ENCODE assay signal across 11 cellular contexts in genomic region chr12:94326727-94327126, GRCh38.
DNase-seq lines count a peak whose midpoint lies in the region; TF ChIP-seq lines count a peak whose summit lies in the region.
"Had no signal": no experiment of that assay in that cellular context is flagged by ENCODE, and none has a peak within 500 bp of the region (broad histone marks: within the 10 kb centered on the region; RNA-seq: fewer than 3 reads in every experiment).

No MANE protein-coding gene starts in this region.

- H3K36me3 ChIP-seq in neural progenitor cell: peaks cover 9% of the 10 kb centered on the region

- peaks cover 24% of the 10 kb centered on the region for H3K4me1 Mint-ChIP-seq in T-helper 2 cell treated with Interferon-gamma antibody and Interleukin-4, amounts not matched to agents 5 μg/mL and 100 μg/mL, for 36 hours (ENCODE audit: low read depth)
- H3K4me1 Mint-ChIP-seq in neural progenitor cell: peaks cover 2% of the 10 kb centered on the region
- H3K4me1 Mint-ChIP-seq: nephron had no signal

- no peak overlapping the region for H3K27ac Mint-ChIP-seq in T-helper 2 cell treated with Interferon-gamma antibody and Interleukin-4, amounts not matched to agents 5 μg/mL and 100 μg/mL, for 36 hours
- H3K27ac Mint-ChIP-seq in neural progenitor cell: no peak overlapping the region
- H3K27ac Mint-ChIP-seq: CD4-positive, CD25-positive, alpha-beta regulatory T cell; nephron had no signal

- no peaks in the 10 kb centered on the region for H3K79me2 ChIP-seq in neural progenitor cell (ENCODE audit: low read depth)

- no peaks in the 10 kb centered on the region for H3F3A ChIP-seq in neural progenitor cell (ENCODE audit: low read depth)

- no peak overlapping the region for H3K4me2 ChIP-seq in neural progenitor cell

- H3K4me3 Mint-ChIP-seq in T-helper 2 cell treated with Interferon-gamma antibody and Interleukin-4, amounts not matched to agents 5 μg/mL and 100 μg/mL, for 36 hours: no peak overlapping the region
- H3K4me3 Mint-ChIP-seq in neural progenitor cell: no peak overlapping the region
- H3K4me3 Mint-ChIP-seq: CD4-positive, CD25-positive, alpha-beta regulatory T cell; nephron had no signal

- H2AFZ ChIP-seq in neural progenitor cell (replicated peaks): no peak overlapping the region

- no peaks in the 10 kb centered on the region for H3K27me3 ChIP-seq in neural progenitor cell
- H3K27me3 ChIP-seq: cardiac muscle cell had no signal

- no peak overlapping the region for H3K4me3 ChIP-seq in neural progenitor cell
- H3K4me3 ChIP-seq: cardiac muscle cell had no signal

- peak; percentile 14 for DNase-seq in stimulated activated CD4-positive, alpha-beta T cell treated with anti-CD3 and anti-CD28 coated beads, Interleukin-15, amount 100 ng/mL, for 24 hours
- no peak for DNase-seq in stimulated activated CD4-positive, alpha-beta T cell treated with anti-CD3 and anti-CD28 coated beads, Interleukin-4, amount 100 ng/mL, for 4 hours
- DNase-seq in T-helper 2 cell treated with Interferon-gamma antibody and Interleukin-4, amounts not matched to agents 5 μg/mL and 100 μg/mL, for 36 hours (ENCODE audit: low spot score): peak; percentile 35
- peak; percentile 61 for DNase-seq in fibroblast of peridontal ligament (ENCODE audit: extremely low read depth)
- DNase-seq in stromal cell of bone marrow (ENCODE audit: low read depth): peak; percentile 70
- DNase-seq in neural progenitor cell (ENCODE audit: low spot score): no peak
- no peak for DNase-seq in NCI-H1694 (lab: John Stamatoyannopoulos, UW)
- DNase-seq in RWPE1 (ENCODE audit: low spot score): no peak
- DNase-seq: CD4-positive, CD25-positive, alpha-beta regulatory T cell had no signal

- H3K9ac ChIP-seq in neural progenitor cell: no peak overlapping the region

- H3K27ac ChIP-seq in neural progenitor cell: no peak overlapping the region
- H3K27ac ChIP-seq in RWPE1: no peak overlapping the region
- H3K27ac ChIP-seq: cardiac muscle cell had no signal

- H3K27me3 Mint-ChIP-seq in T-helper 2 cell treated with Interferon-gamma antibody and Interleukin-4, amounts not matched to agents 5 μg/mL and 100 μg/mL, for 36 hours (ENCODE audit: low read depth): no peaks in the 10 kb centered on the region
- peaks cover 2% of the 10 kb centered on the region for H3K27me3 Mint-ChIP-seq in neural progenitor cell (ENCODE audit: insufficient read depth, low read depth)

- H3K4me1 ChIP-seq in neural progenitor cell: peaks cover 3% of the 10 kb centered on the region

- no peaks in the 10 kb centered on the region for H3K9me3 ChIP-seq in neural progenitor cell (ENCODE audit: low read depth)

- no peak for TF ChIP-seq CTCF in neural progenitor cell (IDR thresholded peaks at IDR 0.05)
- no peak for TF ChIP-seq CTCF in RWPE1 (conservative IDR thresholded peaks at IDR 0.05; ENCODE audit: low read depth)

- no peaks in the 10 kb centered on the region for H4K20me1 ChIP-seq in neural progenitor cell (ENCODE audit: low read depth)

- CTCF ChIA-PET in RWPE1 (lab: Yijun Ruan, JAX): no interaction called here

- H3K9me3 Mint-ChIP-seq in T-helper 2 cell treated with Interferon-gamma antibody and Interleukin-4, amounts not matched to agents 5 μg/mL and 100 μg/mL, for 36 hours: peaks cover 16% of the 10 kb centered on the region
- H3K9me3 Mint-ChIP-seq in neural progenitor cell: peaks cover 13% of the 10 kb centered on the region

- H3K36me3 Mint-ChIP-seq in T-helper 2 cell treated with Interferon-gamma antibody and Interleukin-4, amounts not matched to agents 5 μg/mL and 100 μg/mL, for 36 hours (ENCODE audit: low read depth): peaks cover 57% of the 10 kb centered on the region
- peaks cover 52% of the 10 kb centered on the region for H3K36me3 Mint-ChIP-seq in neural progenitor cell

- POLR2A ChIA-PET in RWPE1 (lab: Yijun Ruan, JAX; ENCODE audit: low non-redundant PET): interaction anchor here (0.6 kb wide), 1 partner anchor 235 kb away, joined by 7 read pairs; no protein-coding TSS in a partner anchor

Comparison
In these comparisons a context has a peak if more than half of its experiments do, and no peak if none do; other contexts are left out.
1. DNase-seq: peak in stimulated activated CD4-positive, alpha-beta T cell treated with anti-CD3 and anti-CD28 coated beads, Interleukin-15, amount 100 ng/mL, for 24 hours (single experiment), T-helper 2 cell treated with Interferon-gamma antibody and Interleukin-4, amounts not matched to agents 5 μg/mL and 100 μg/mL, for 36 hours (single experiment), fibroblast of peridontal ligament (single experiment) and stromal cell of bone marrow (single experiment); none in stimulated activated CD4-positive, alpha-beta T cell treated with anti-CD3 and anti-CD28 coated beads, Interleukin-4, amount 100 ng/mL, for 4 hours (0 of 2), neural progenitor cell (single experiment), NCI-H1694 (single experiment) and RWPE1 (single experiment).